8 cellular contexts compared by ENCODE assay signal in the genomic region with DNA sequence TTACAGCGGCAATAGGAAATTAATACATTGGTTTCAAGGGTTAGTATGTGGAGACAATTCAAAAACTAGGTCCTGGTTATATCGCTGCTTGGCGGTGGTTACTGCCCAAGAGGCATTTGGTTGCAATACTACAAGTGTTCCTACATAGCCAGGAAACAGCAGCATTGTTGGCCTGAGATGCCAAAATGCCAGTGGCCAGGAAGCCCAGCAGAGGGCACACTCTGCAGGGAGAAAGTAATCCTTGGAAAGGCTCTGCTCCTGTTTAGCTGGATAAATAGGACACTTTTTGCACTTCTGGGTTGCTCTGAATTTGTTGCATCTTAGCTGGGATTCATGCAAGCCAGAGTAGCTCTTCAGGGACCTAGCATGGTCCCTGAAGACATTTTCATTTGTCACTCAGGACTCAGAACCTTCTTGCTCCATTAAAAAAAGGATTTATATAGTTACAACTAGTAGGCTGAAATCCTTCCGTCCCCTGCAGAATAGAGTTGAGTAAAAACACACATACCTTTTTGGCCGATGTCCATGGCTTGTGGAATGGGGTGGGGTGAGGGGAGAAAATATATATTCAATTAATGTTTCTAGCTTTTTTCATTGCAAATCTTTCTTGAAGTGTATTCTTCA. TPM values are rescaled to one million over a fixed set of nuclear protein-coding genes. Genes with fewer than 3 reads are reported as not detected.
DNase-seq lines count a peak whose midpoint lies in the region; ATAC-seq and TF ChIP-seq lines count a peak whose summit lies in the region.

No MANE protein-coding gene starts in this region.

- ATAC-seq in left lung (peak; percentile 75), HG03097 (IDR thresholded peaks at IDR 0.05; ENCODE audit: low FRiP score, unreplicated experiment) (no peak), GM21717 (IDR thresholded peaks at IDR 0.05; ENCODE audit: unreplicated experiment) (no peak)

- H3K36me3 ChIP-seq in left lung = no peaks in the 10 kb centered on the region

- H3K27ac ChIP-seq in left lung = no peak overlapping the region

- H3K27me3 ChIP-seq in left lung = peaks cover 3 to 6% of the 10 kb centered on the region in 2 donors

- no peaks in the 10 kb centered on the region for H3K9me3 ChIP-seq in left lung

- H3K4me3 ChIP-seq in left lung = no peak overlapping the region

- DNase-seq in AML-193 (lab: John Stamatoyannopoulos, UW) = peak; percentile 2 to 11
- peak; percentile 7 for DNase-seq in GM20000 (ENCODE audit: low spot score)
- DNase-seq in NCI-H524 (lab: John Stamatoyannopoulos, UW) = peak; percentile 72 to 75
- DNase-seq in cerebellar cortex (ENCODE audit: low spot score) = peak; percentile 50
- peak in 1 of 2 donors; percentile 38 for DNase-seq in left lung
- no peak for DNase-seq in stimulated activated CD4-positive, alpha-beta T cell treated with anti-CD3 and anti-CD28 coated beads, Interleukin-4, amount 100 ng/mL, for 1 hour

- no peaks in the 10 kb centered on the region for H3K4me1 ChIP-seq in left lung

- TF ChIP-seq CTCF in GM20000 (IDR thresholded peaks at IDR 0.05; ENCODE audit: extremely low read depth, missing control alignments) (peak; percentile 18), left lung (IDR thresholded peaks at IDR 0.05) (peak; percentile 42 to 57)

- intact Hi-C loops in left lung (cut with DNase I) = no loop called here

RNA-seq across cellular contexts. Expression of a gene that starts 8.1 kb away (rescaled TPM):
- total RNA-seq in left lung = not detected

RNA-seq across cellular contexts. Expression of a gene that starts 8.2 kb away (rescaled TPM):
- 10 to 100 TPM; 13.6 to 15.4 TPM for total RNA-seq in left lung

RNA-seq across cellular contexts. Expression of a gene that starts 53.8 kb away (rescaled TPM):
- 10 to 100 TPM in 1 of 2 donors, 1 to 10 TPM in 1; 8.3 to 10.9 TPM for total RNA-seq in left lung
